Comparison of ENCODE assay signal across 16 cellular contexts in genomic region chr9:120014751-120015235, GRCh38.
DNase-seq lines count a peak whose midpoint lies in the region; ATAC-seq and TF ChIP-seq lines count a peak whose summit lies in the region.
"Had no signal": no experiment of that assay in that cellular context is flagged by ENCODE, and none has a peak within 500 bp of the region (broad histone marks: within the 10 kb centered on the region; RNA-seq: fewer than 3 reads in every experiment).

No MANE protein-coding gene starts in this region.

- H3K27ac Mint-ChIP-seq in progenitor cell of endocrine pancreas: no peak overlapping the region
- H3K27ac Mint-ChIP-seq: CD14-positive monocyte; CD4-positive, alpha-beta memory T cell had no signal

- peaks cover 5% of the 10 kb centered on the region for H3K27me3 Mint-ChIP-seq in progenitor cell of endocrine pancreas

- no peaks in the 10 kb centered on the region for H3K36me3 Mint-ChIP-seq in progenitor cell of endocrine pancreas (ENCODE audit: insufficient read depth)
- H3K36me3 Mint-ChIP-seq: CD14-positive monocyte; CD4-positive, alpha-beta memory T cell had no signal

- H3K9me3 Mint-ChIP-seq in progenitor cell of endocrine pancreas (ENCODE audit: low read depth): no peaks in the 10 kb centered on the region
- H3K9me3 Mint-ChIP-seq: H9 had no signal

- H3K4me1 Mint-ChIP-seq in progenitor cell of endocrine pancreas (ENCODE audit: low read depth): no peaks in the 10 kb centered on the region
- H3K4me1 Mint-ChIP-seq: CD14-positive monocyte; CD4-positive, alpha-beta memory T cell; H9 had no signal

- H3K4me3 Mint-ChIP-seq in progenitor cell of endocrine pancreas (ENCODE audit: low read depth): no peak overlapping the region
- H3K4me3 Mint-ChIP-seq: CD14-positive monocyte; CD4-positive, alpha-beta memory T cell; H9 had no signal

- no peak for ATAC-seq in HG02981 (IDR thresholded peaks at IDR 0.05; ENCODE audit: unreplicated experiment)
- ATAC-seq: A549 had no signal

- DNase-seq in DMS53 (lab: John Stamatoyannopoulos, UW): peak; percentile 42
- DNase-seq in DMS53 treated with DMSO at 0.1 percent for 48 hours (lab: John Stamatoyannopoulos, UW; ENCODE audit: unreplicated experiment): no peak
- peak; percentile 77 for DNase-seq in DMS 273 treated with DMSO at 0.1 percent for 48 hours (lab: John Stamatoyannopoulos, UW)
- DNase-seq in NCI-H446 (lab: John Stamatoyannopoulos, UW): peak; percentile 85 to 92
- peak; percentile 17 for DNase-seq in cerebellum (ENCODE audit: low spot score)
- no peak for DNase-seq in SKM-1 treated with dmso at 0.1 percent for 144 hours (lab: John Stamatoyannopoulos, UW; ENCODE audit: unreplicated experiment)
- DNase-seq in progenitor cell of endocrine pancreas (ENCODE audit: low spot score, unreplicated experiment): no peak
- DNase-seq: AML-193; CD4-positive, alpha-beta memory T cell; DMS79; GF-D8; GOT3; H9 had no signal

- no peak for TF ChIP-seq CTCF in progenitor cell of endocrine pancreas (IDR thresholded peaks at IDR 0.05; ENCODE audit: unreplicated experiment)

Comparison
In these comparisons a context has a peak if more than half of its experiments do, and no peak if none do; other contexts are left out.
1. DNase-seq: peak in DMS53 (single experiment), DMS 273 treated with DMSO at 0.1 percent for 48 hours (single experiment), NCI-H446 (2 of 2) and cerebellum (single experiment); none in DMS53 treated with DMSO at 0.1 percent for 48 hours (single experiment), SKM-1 treated with dmso at 0.1 percent for 144 hours (single experiment) and progenitor cell of endocrine pancreas (single experiment).